8 cellular contexts compared by ENCODE assay signal in genomic region chr3:177197041-177197933, GRCh38. TPM values are rescaled to one million over a fixed set of nuclear protein-coding genes. Genes with fewer than 3 reads are reported as not detected.
DNase-seq lines count a peak whose midpoint lies in the region; ATAC-seq and TF ChIP-seq lines count a peak whose summit lies in the region.

Gene TBL1XR1 (minus strand): TSS chr3:177197482. CDS start chr3:177064977, 132,505 bp downstream.

- H3K27ac ChIP-seq in Panc1 (ENCODE audit: low read length) (peak within 1 kb of the TSS; percentile 100), esophagus (ENCODE audit: low read depth in 2 of 2, low read length in 1 of 2) (peak within 1 kb of the TSS; percentile 92 to 99)

- intact Hi-C loops in Panc1 (cut with micrococcal nuclease; ENCODE audit: unreplicated experiment): loop anchor here (10.0 kb wide), 2 partner anchors 398 to 1188 kb away; no protein-coding TSS in a partner anchor

- peaks cover 62% of the 10 kb centered on the region for H3K4me1 Mint-ChIP-seq in activated T-cell treated with anti-CD3 and anti-CD28 coated beads, Interleukin-2, amount 50 U/mL, for 4 hours (ENCODE audit: low read depth)

- H3K4me3 Mint-ChIP-seq in activated T-cell treated with anti-CD3 and anti-CD28 coated beads, Interleukin-2, amount 50 U/mL, for 4 hours: peak within 1 kb of the TSS; percentile 90

- peak; percentile 85 for DNase-seq in DMS114 treated with DMSO at 0.1 percent for 48 hours (lab: John Stamatoyannopoulos, UW; ENCODE audit: unreplicated experiment)
- DNase-seq in KBM-7: peak; percentile 94
- DNase-seq in Panc1 (ENCODE audit: low read depth, low spot score): peak; percentile 48
- DNase-seq in activated T-cell treated with anti-CD3 and anti-CD28 coated beads, Interleukin-2, amount 50 U/mL, for 4 hours: peak; percentile 80
- DNase-seq in stimulated activated CD8-positive, alpha-beta memory T cell treated with anti-CD3 and anti-CD28 coated beads, Interleukin-4, amount 100 ng/mL, for 48 hours: peak; percentile 82

- H3K27me3 ChIP-seq in Panc1 (ENCODE audit: control insufficient read depth, insufficient read depth, low read length) (no peaks in the 10 kb centered on the region), esophagus (ENCODE audit: control insufficient read depth in 1 of 2, insufficient read depth in 2 of 2, low read length in 2 of 2) (no peaks in the 10 kb centered on the region), mucosa of stomach (ENCODE audit: control insufficient read depth, insufficient read depth, low read length) (no peaks in the 10 kb centered on the region)

- CTCF ChIA-PET in Panc1 (lab: Charles Lee): interaction anchor here (0.6 kb wide), 1 partner anchor 163 kb away, joined by 3 read pairs; no protein-coding TSS in a partner anchor

- H3K36me3 Mint-ChIP-seq in activated T-cell treated with anti-CD3 and anti-CD28 coated beads, Interleukin-2, amount 50 U/mL, for 4 hours (ENCODE audit: insufficient read depth): peaks cover 12% of the 10 kb centered on the region

- H3K4me1 ChIP-seq in Panc1 (ENCODE audit: control insufficient read depth, insufficient read depth, low read length): peaks cover 42% of the 10 kb centered on the region
- peaks cover 0 to 2% of the 10 kb centered on the region in 2 donors for H3K4me1 ChIP-seq in esophagus (ENCODE audit: control insufficient read depth in 2 of 2, insufficient read depth in 2 of 2, low read length in 1 of 2)
- peaks cover 26% of the 10 kb centered on the region for H3K4me1 ChIP-seq in mucosa of stomach (ENCODE audit: control insufficient read depth, insufficient read depth, low read length)

- no peak for TF ChIP-seq CTCF in Panc1 (IDR thresholded peaks at IDR 0.05)

- POLR2A ChIA-PET in Panc1 (lab: Charles Lee): interaction anchor here (0.6 to 0.7 kb wide), 3 partner anchors 50 to 163 kb away, joined by 3 read pairs; no protein-coding TSS in a partner anchor

- H3K9me3 ChIP-seq in Panc1 (ENCODE audit: control insufficient read depth, insufficient read depth, low read depth, low read length) (no peaks in the 10 kb centered on the region), esophagus (ENCODE audit: control insufficient read depth in 2 of 2, insufficient read depth in 1 of 2, low read depth in 1 of 2, low read length in 1 of 2) (no peaks in the 10 kb centered on the region), mucosa of stomach (ENCODE audit: control insufficient read depth, low read length) (no peaks in the 10 kb centered on the region)

- H3K9me3 Mint-ChIP-seq in activated T-cell treated with anti-CD3 and anti-CD28 coated beads, Interleukin-2, amount 50 U/mL, for 4 hours: no peaks in the 10 kb centered on the region

- peak; percentile 36 for ATAC-seq in GM21619 (IDR thresholded peaks at IDR 0.05; ENCODE audit: unreplicated experiment)
- peak; percentile 81 for ATAC-seq in Panc1
- peak; percentile 52 to 55 for ATAC-seq in activated T-cell treated with anti-CD3 and anti-CD28 coated beads, Interleukin-2, amount 50 U/mL, for 4 hours

- peak within 1 kb of the TSS; percentile 99 for H3K9ac ChIP-seq in mucosa of stomach (ENCODE audit: low read length)

- no TSS peak for BruUV-seq in Panc1 (replicated peaks; lab: Mats Ljungman, UMichigan)

- 1% methylated on average over 33 to 117 of the region's 119 CpGs for WGBS in esophagus, 2 donors

- H3K4me3 ChIP-seq in Panc1 (ENCODE audit: low read depth in 2 of 2, low read length in 2 of 2) (peak within 1 kb of the TSS; percentile 75 to 84), esophagus (ENCODE audit: low read depth in 1 of 2, low read length in 2 of 2) (peak within 1 kb of the TSS; percentile 73 to 100), mucosa of stomach (ENCODE audit: low read length) (peak within 1 kb of the TSS; percentile 86)

- H3K36me3 ChIP-seq in Panc1 (ENCODE audit: control insufficient read depth, insufficient read depth, low read length) (no peaks in the 10 kb centered on the region; the same call in 1 of the 2 replicates), esophagus (ENCODE audit: control insufficient read depth in 2 of 2, insufficient read depth in 2 of 2, low read length in 1 of 2) (no peaks in the 10 kb centered on the region), mucosa of stomach (ENCODE audit: control insufficient read depth, insufficient read depth, low read length) (no peaks in the 10 kb centered on the region)

- no peaks in the 10 kb centered on the region for H3K27me3 Mint-ChIP-seq in activated T-cell treated with anti-CD3 and anti-CD28 coated beads, Interleukin-2, amount 50 U/mL, for 4 hours (ENCODE audit: low read depth)

- in situ Hi-C loops in KBM-7 (cut with MboI; ENCODE audit: low pct_unique_long_range_greater_than_20kb, low sequenced_read_pairs) (loop anchor here (10.0 kb wide), 1 partner anchor 158 kb away; no protein-coding TSS in a partner anchor), Panc1 (cut with HindIII; ENCODE audit: low pct_unique_long_range_greater_than_20kb, low sequenced_read_pairs) (no loop called here)

RNA-seq across cellular contexts. Expression of gene TBL1XR1, which starts in this region (rescaled TPM):
- total RNA-seq in Panc1 (2021; ENCODE audit: unreplicated experiment): 192 TPM
- 57.6 TPM for polyA plus RNA-seq in Panc1 (2012; ENCODE audit: insufficient read length)
- total RNA-seq in activated T-cell treated with anti-CD3 and anti-CD28 coated beads, Interleukin-2, amount 50 U/mL, for 4 hours: 100 to 1,000 TPM; 141 to 161 (median 154) TPM
- 10 to 100 TPM; 16.2 to 19.3 TPM for polyA plus RNA-seq in esophagus

Comparison
In these comparisons a context has a peak if more than half of its experiments do, and no peak if none do; other contexts are left out.
1. Peak in every context shown above with its lines: DNase-seq, ATAC-seq, H3K4me3 ChIP-seq and H3K27ac ChIP-seq.